8 cellular contexts compared by ENCODE assay signal in the genomic region with DNA sequence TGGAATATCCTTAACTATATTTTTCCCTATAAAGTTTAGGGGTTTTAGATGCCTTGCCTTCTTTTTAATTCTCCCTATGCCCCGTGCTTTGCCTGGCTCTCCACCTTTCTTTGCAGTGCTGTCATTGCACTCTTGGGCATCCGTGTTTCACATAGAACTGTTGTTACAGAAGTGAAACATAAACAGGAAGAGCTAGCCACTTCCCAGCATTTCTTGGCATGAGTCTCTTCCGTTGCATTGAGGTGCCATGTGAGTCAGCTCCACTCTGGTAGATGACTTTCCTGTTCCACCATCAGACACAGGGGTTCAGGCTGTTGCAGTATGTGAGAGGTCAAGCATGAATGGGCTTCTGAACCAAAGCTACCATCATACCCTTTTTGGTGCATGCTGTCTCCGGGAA.
DNase-seq lines count a peak whose midpoint lies in the region; ATAC-seq and TF ChIP-seq lines count a peak whose summit lies in the region.

No MANE protein-coding gene starts in this region.

- H3K36me3 ChIP-seq in CD8-positive, alpha-beta T cell (ENCODE audit: insufficient read depth, low read length): no peaks in the 10 kb centered on the region
- no peaks in the 10 kb centered on the region for H3K36me3 ChIP-seq in HCT116 (ENCODE audit: control insufficient read depth in 1 of 2, insufficient read depth in 2 of 2, low read length in 2 of 2)
- H3K36me3 ChIP-seq in esophagus muscularis mucosa: no peaks in the 10 kb centered on the region

- POLR2A ChIA-PET in CD8-positive, alpha-beta T cell (lab: Charles Lee): no interaction called here
- POLR2A ChIA-PET in HCT116 (lab: Charles Lee): no interaction called here
- POLR2A ChIA-PET in T-cell (lab: Charles Lee): no interaction called here

- TF ChIP-seq RAD21 in HCT116 (IDR thresholded peaks at IDR 0.05; ENCODE audit: low read depth): no peak

- no peak overlapping the region for H2AFZ ChIP-seq in HCT116 (ENCODE audit: low read depth, low read length, poor library complexity, severe bottlenecking)

- H3K4me2 ChIP-seq in HCT116 (ENCODE audit: low read length): peak overlapping the region; percentile 29

- H3K4me1 Mint-ChIP-seq in CD8-positive, alpha-beta T cell (ENCODE audit: low read depth): peaks cover 17% of the 10 kb centered on the region
- peaks cover 21 to 31% (median 27%) of the 10 kb centered on the region in 3 donors for H3K4me1 Mint-ChIP-seq in T-cell

- H3K9me3 ChIP-seq in CD8-positive, alpha-beta T cell (ENCODE audit: low read length): no peaks in the 10 kb centered on the region
- H3K9me3 ChIP-seq in HCT116 (ENCODE audit: control insufficient read depth in 1 of 2, insufficient read depth in 1 of 2, low read depth in 1 of 2, low read length in 2 of 2): no peaks in the 10 kb centered on the region
- no peaks in the 10 kb centered on the region for H3K9me3 ChIP-seq in esophagus muscularis mucosa

- WGBS in esophagus muscularis mucosa: 61% methylated on average over 4 of the region's 4 CpGs

- no peaks in the 10 kb centered on the region for H3K27me3 Mint-ChIP-seq in CD8-positive, alpha-beta T cell (ENCODE audit: low read depth)
- no peaks in the 10 kb centered on the region for H3K27me3 Mint-ChIP-seq in T-cell

- TF ChIP-seq EP300 in esophagus muscularis mucosa (IDR thresholded peaks at IDR 0.05): no peak

- H3K9me3 Mint-ChIP-seq in CD8-positive, alpha-beta T cell: no peaks in the 10 kb centered on the region
- H3K9me3 Mint-ChIP-seq in T-cell: no peaks in the 10 kb centered on the region

- no peak overlapping the region for H3K27ac ChIP-seq in CD8-positive, alpha-beta T cell (ENCODE audit: low read depth, low read length)
- H3K27ac ChIP-seq in HCT116 (ENCODE audit: low read depth, low read length) (no peak overlapping the region), esophagus muscularis mucosa (replicated peaks in 1 of 4) (peak overlapping the region in 3 of 4 donors; percentile 13 to 49 (median 17))

- peak; percentile 67 for ATAC-seq in CD8-positive, alpha-beta T cell
- ATAC-seq in HCT116 (peak; percentile 50), T-cell (replicated peaks in 1 of 4) (peak; percentile 70 to 95 (median 83)), HG03565 (IDR thresholded peaks at IDR 0.05; ENCODE audit: unreplicated experiment) (no peak)

- H4K20me1 ChIP-seq in HCT116 (ENCODE audit: insufficient read depth): no peaks in the 10 kb centered on the region

- H3K36me3 Mint-ChIP-seq in CD8-positive, alpha-beta T cell: peaks cover 7% of the 10 kb centered on the region
- H3K36me3 Mint-ChIP-seq in T-cell: peaks cover 10% of the 10 kb centered on the region

- CTCF ChIA-PET in CD8-positive, alpha-beta T cell (lab: Charles Lee): interaction anchor here (1.3 kb wide), 1 partner anchor 29 kb away, joined by 3 read pairs; no protein-coding TSS in a partner anchor
- CTCF ChIA-PET in HCT116 (lab: Charles Lee) (no interaction called here), T-cell (lab: Charles Lee) (no interaction called here)

- BruUV-seq in HCT116 (replicated peaks; lab: Mats Ljungman, UMichigan): no TSS peak

- peak overlapping the region; percentile 33 for H3K4me3 Mint-ChIP-seq in CD8-positive, alpha-beta T cell
- peak overlapping the region; percentile 9 to 63 (median 32) for H3K4me3 Mint-ChIP-seq in T-cell

- TF ChIP-seq POLR2A in HCT116 (IDR thresholded peaks at IDR 0.05; ENCODE audit: borderline replicate concordance, extremely low read depth, insufficient read depth, insufficient read length): no peak
- no peak for TF ChIP-seq POLR2A in esophagus muscularis mucosa (IDR thresholded peaks at IDR 0.05; ENCODE audit: low read depth)

- no peaks in the 10 kb centered on the region for H3K79me2 ChIP-seq in HCT116 (ENCODE audit: insufficient read depth, low read length)

- intact Hi-C loops in CD8-positive, alpha-beta T cell (cut with DNase I, micrococcal nuclease): no loop called here
- intact Hi-C loops in HCT116 (cut with micrococcal nuclease) (no loop called here), esophagus muscularis mucosa (cut with DNase I) (no loop called here)

- no peak for TF ChIP-seq CTCF in CD8-positive, alpha-beta T cell (IDR thresholded peaks at IDR 0.05)
- TF ChIP-seq CTCF in HCT116 (IDR thresholded peaks at IDR 0.05 in 2 of 3, conservative IDR thresholded peaks at IDR 0.05 in 1 of 3; ENCODE audit: borderline replicate concordance in 1 of 3, insufficient read depth in 1 of 3, low read depth in 2 of 3, low read length in 2 of 3) (no peak), esophagus muscularis mucosa (IDR thresholded peaks at IDR 0.05) (peak; percentile 18 to 29 (median 22)), retinal pigment epithelial cell (conservative IDR thresholded peaks at IDR 0.05; ENCODE audit: low read depth, low read length) (peak; percentile 42)

- no peaks in the 10 kb centered on the region for H3K27me3 ChIP-seq in CD8-positive, alpha-beta T cell (ENCODE audit: insufficient read depth, low read length)
- no peaks in the 10 kb centered on the region for H3K27me3 ChIP-seq in HCT116 (ENCODE audit: insufficient read depth, low read length)
- no peaks in the 10 kb centered on the region for H3K27me3 ChIP-seq in esophagus muscularis mucosa

- no peak overlapping the region for H3K27ac Mint-ChIP-seq in CD8-positive, alpha-beta T cell
- peak overlapping the region; percentile 3 to 73 for H3K27ac Mint-ChIP-seq in T-cell

- peak in 3 of 7 experiments; percentile 2 to 13 (median 3) for DNase-seq in CD8-positive, alpha-beta T cell
- DNase-seq in HCT116 (ENCODE audit: low read depth, low spot score): no peak
- DNase-seq in T-cell: peak in 23 of 34 experiments; percentile 0 to 32 (median 6)
- no peak for DNase-seq in esophagus muscularis mucosa (ENCODE audit: extremely low spot score)
- peak; percentile 73 for DNase-seq in retinal pigment epithelial cell (ENCODE audit: low read depth)
- no peak for DNase-seq in superior temporal gyrus (ENCODE audit: extremely low spot score)
- DNase-seq in COLO668 (lab: John Stamatoyannopoulos, UW; ENCODE audit: unreplicated experiment): no peak

- peaks cover 15% of the 10 kb centered on the region for H3K4me1 ChIP-seq in CD8-positive, alpha-beta T cell (ENCODE audit: insufficient read depth, low read length)
- H3K4me1 ChIP-seq in HCT116 (ENCODE audit: control insufficient read depth in 1 of 2, insufficient read depth in 2 of 2, low read length in 2 of 2) (peaks cover 2 to 13% of the 10 kb centered on the region in 2 experiments; a peak in 3 of 4 replicates), esophagus muscularis mucosa (peaks cover 27 to 50% (median 37%) of the 10 kb centered on the region in 4 donors)

- H3K4me3 ChIP-seq in CD8-positive, alpha-beta T cell (ENCODE audit: low read depth, low read length): no peak overlapping the region
- H3K4me3 ChIP-seq in HCT116 (replicated peaks in 1 of 2; ENCODE audit: low read depth in 1 of 2, low read length in 2 of 2) (no peak overlapping the region), esophagus muscularis mucosa (peak overlapping the region in 1 of 4 donors; percentile 18), retinal pigment epithelial cell (ENCODE audit: low read length) (no peak overlapping the region)

- RAD21 ChIA-PET in HCT116 (lab: Charles Lee; ENCODE audit: low non-redundant PET in 1 of 2, low total read pairs in 2 of 2, uncharacterized antibody in 2 of 2, unreplicated experiment in 2 of 2): no interaction called here

- H3K9ac ChIP-seq in HCT116 (ENCODE audit: low read length): no peak overlapping the region

- no peaks in the 10 kb centered on the region for H3K9me2 ChIP-seq in HCT116 (ENCODE audit: insufficient read depth)

TF ChIP-seq in HCT116, 20 proteins besides CTCF, POLR2A, EP300 and RAD21:
- TF ChIP-seq EZH2phosphoT487 (IDR thresholded peaks at IDR 0.05; ENCODE audit: borderline replicate concordance) (no peak), CEBPB (IDR thresholded peaks at IDR 0.05; ENCODE audit: low read depth) (no peak), SRF (IDR thresholded peaks at IDR 0.05; ENCODE audit: low read depth) (no peak), SP1 (IDR thresholded peaks at IDR 0.05; ENCODE audit: low read depth) (peak; percentile 49), EGR1 (IDR thresholded peaks at IDR 0.05; ENCODE audit: low read depth) (no peak), ELF1 (IDR thresholded peaks at IDR 0.05; ENCODE audit: borderline replicate concordance, low read depth) (no peak)

Comparison
In these comparisons a context has a peak if more than half of its experiments do, and no peak if none do; other contexts are left out.
1. DNase-seq: peak in T-cell (23 of 34) and retinal pigment epithelial cell (single experiment); none in HCT116 (single experiment), esophagus muscularis mucosa (single experiment), superior temporal gyrus (single experiment) and COLO668 (single experiment).
2. H3K27ac ChIP-seq: peak in esophagus muscularis mucosa (3 of 4); none in CD8-positive, alpha-beta T cell (single experiment) and HCT116 (single experiment).
3. CTCF ChIP-seq: peak in esophagus muscularis mucosa (3 of 3) and retinal pigment epithelial cell (single experiment); none in CD8-positive, alpha-beta T cell (single experiment) and HCT116 (0 of 3).